In the genomic region with DNA sequence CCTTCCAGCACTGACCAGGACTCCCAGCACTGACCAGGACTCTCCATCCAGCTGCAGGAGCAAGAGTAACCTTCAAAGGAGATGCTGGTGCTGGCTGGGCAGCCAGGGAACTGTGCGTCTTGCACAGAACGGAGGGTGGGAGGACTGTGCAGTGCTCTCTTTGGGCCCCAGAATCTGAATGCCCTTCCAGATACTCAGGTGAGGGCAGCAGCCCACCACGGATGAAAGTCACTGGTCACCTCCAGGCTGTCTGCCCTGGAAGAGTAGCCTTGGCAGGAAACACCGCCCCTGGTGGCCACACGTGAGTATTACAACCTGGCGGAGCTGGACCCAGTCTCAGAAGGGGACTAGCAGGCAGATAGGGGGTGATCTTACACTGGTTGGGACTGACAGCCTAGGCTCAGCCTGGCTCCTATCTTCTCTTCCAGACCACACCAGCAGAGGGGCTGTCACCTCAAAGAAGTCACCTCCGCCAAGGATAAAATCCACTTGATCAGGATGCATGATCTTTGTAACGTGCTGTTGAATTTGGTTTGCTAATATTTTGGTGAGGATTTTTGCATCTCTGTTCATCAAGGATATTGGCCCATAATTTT, we compare ENCODE assay signal across 8 cellular contexts.
DNase-seq lines count a peak whose midpoint lies in the region; ATAC-seq and TF ChIP-seq lines count a peak whose summit lies in the region.

No MANE protein-coding gene starts in this region.

- in situ Hi-C loops in T47D (cut with HindIII; ENCODE audit: low pct_unique_long_range_greater_than_20kb, low sequenced_read_pairs), result no loop called here

- CTCF ChIA-PET in HEK293 (lab: Yijun Ruan, JAX), result interaction anchor here (0.6 to 3.0 kb wide), 43 partner anchors 9 to 1199 kb away, joined by 3 to 46 read pairs (median 3); no protein-coding TSS in a partner anchor

- no peaks in the 10 kb centered on the region; the same call in 1 of the 2 replicates for H3K4me1 ChIP-seq in HEK293 (ENCODE audit: control insufficient read depth, insufficient read depth, low read length)

- POLR2A ChIA-PET in HEK293 (lab: Yijun Ruan, JAX), result no interaction called here

- no peak for ATAC-seq in HG02610 (IDR thresholded peaks at IDR 0.05; ENCODE audit: unreplicated experiment)

- H3K36me3 ChIP-seq in HEK293 (ENCODE audit: control insufficient read depth in 2 of 2, insufficient read depth in 1 of 2, low read length in 2 of 2) (no peaks in the 10 kb centered on the region), WERI-Rb-1 (no peaks in the 10 kb centered on the region)

- DNase-seq in COLO829 (ENCODE audit: low spot score) (peak; percentile 78), NCI-H2196 (lab: John Stamatoyannopoulos, UW; ENCODE audit: unreplicated experiment) (peak; percentile 74), WERI-Rb-1 (peak; percentile 95), T47D (ENCODE audit: low read depth in 1 of 2, low spot score in 1 of 2) (peak; percentile 78 to 95), iris pigment epithelial cell (ENCODE audit: low read depth) (peak; percentile 56)
- peak; percentile 41 to 69 (median 62) for DNase-seq in stimulated activated CD4-positive, alpha-beta T cell treated with anti-CD3 and anti-CD28 coated beads, Interleukin-1b, Interleukin-23, amount 100 ng/mL, for 24 hours (ENCODE audit: low read depth in 4 of 4, low spot score in 1 of 4)

- H3K27ac ChIP-seq in HEK293 (ENCODE audit: extremely low read depth, low read depth, low read length), result no peak overlapping the region
- H3K27ac ChIP-seq in WERI-Rb-1, result no peak overlapping the region

- H3K4me3 ChIP-seq in HEK293 (ENCODE audit: low read depth, low read length) (no peak overlapping the region), WERI-Rb-1 (ENCODE audit: low read depth, low read length) (no peak overlapping the region)

- TF ChIP-seq CTCF in HEK293 (tag by site-specific recombination; IDR thresholded peaks at IDR 0.05) (peak; percentile 99), WERI-Rb-1 (IDR thresholded peaks at IDR 0.05; ENCODE audit: low read depth, low read length) (peak; percentile 96)

- H3K9me3 ChIP-seq in HEK293 (ENCODE audit: control insufficient read depth, insufficient read depth, low read depth, low read length), result no peaks in the 10 kb centered on the region
- peaks cover 6% of the 10 kb centered on the region for H3K9me3 ChIP-seq in WERI-Rb-1 (ENCODE audit: severe bottlenecking)

- no peaks in the 10 kb centered on the region for H3K27me3 ChIP-seq in WERI-Rb-1 (ENCODE audit: insufficient read depth, low read depth, severe bottlenecking)

TF ChIP-seq in HEK293, 187 proteins besides CTCF, POLR2A, EP300 and RAD21:
- TF ChIP-seq ZNF404 (tag by site-specific recombination; IDR thresholded peaks at IDR 0.05), result no peak
- no peak for TF ChIP-seq ZNF510 (tag by site-specific recombination; IDR thresholded peaks at IDR 0.05; ENCODE audit: insufficient replicate concordance)
- no peak for TF ChIP-seq OVOL3 (tag by site-specific recombination; IDR thresholded peaks at IDR 0.05)
- TF ChIP-seq, protein P1, sequence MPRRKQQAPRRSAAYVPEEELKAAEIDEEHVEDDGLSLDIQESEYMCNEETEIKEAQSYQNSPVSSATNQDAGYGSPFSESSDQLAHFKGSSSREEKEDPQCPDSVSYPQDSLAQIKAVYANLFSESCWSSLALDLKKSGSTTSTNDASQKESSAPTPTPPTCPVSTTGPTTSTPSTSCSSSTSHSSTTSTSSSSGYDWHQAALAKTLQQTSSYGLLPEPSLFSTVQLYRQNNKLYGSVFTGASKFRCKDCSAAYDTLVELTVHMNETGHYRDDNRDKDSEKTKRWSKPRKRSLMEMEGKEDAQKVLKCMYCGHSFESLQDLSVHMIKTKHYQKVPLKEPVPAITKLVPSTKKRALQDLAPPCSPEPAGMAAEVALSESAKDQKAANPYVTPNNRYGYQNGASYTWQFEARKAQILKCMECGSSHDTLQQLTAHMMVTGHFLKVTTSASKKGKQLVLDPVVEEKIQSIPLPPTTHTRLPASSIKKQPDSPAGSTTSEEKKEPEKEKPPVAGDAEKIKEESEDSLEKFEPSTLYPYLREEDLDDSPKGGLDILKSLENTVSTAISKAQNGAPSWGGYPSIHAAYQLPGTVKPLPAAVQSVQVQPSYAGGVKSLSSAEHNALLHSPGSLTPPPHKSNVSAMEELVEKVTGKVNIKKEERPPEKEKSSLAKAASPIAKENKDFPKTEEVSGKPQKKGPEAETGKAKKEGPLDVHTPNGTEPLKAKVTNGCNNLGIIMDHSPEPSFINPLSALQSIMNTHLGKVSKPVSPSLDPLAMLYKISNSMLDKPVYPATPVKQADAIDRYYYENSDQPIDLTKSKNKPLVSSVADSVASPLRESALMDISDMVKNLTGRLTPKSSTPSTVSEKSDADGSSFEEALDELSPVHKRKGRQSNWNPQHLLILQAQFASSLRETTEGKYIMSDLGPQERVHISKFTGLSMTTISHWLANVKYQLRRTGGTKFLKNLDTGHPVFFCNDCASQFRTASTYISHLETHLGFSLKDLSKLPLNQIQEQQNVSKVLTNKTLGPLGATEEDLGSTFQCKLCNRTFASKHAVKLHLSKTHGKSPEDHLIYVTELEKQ (tag by site-specific recombination; IDR thresholded peaks at IDR 0.05; ENCODE audit: borderline replicate concordance), result no peak
- TF ChIP-seq ZNF670 (tag by site-specific recombination; IDR thresholded peaks at IDR 0.05; ENCODE audit: low read depth), result no peak
- no peak for TF ChIP-seq MYNN (tag by site-specific recombination; IDR thresholded peaks at IDR 0.05; ENCODE audit: borderline replicate concordance)
- TF ChIP-seq ZBTB17 (tag by site-specific recombination; IDR thresholded peaks at IDR 0.05), result peak; percentile 53; the same call in 1 of the 2 replicates
- TF ChIP-seq ZNF600 (tag by site-specific recombination; IDR thresholded peaks at IDR 0.05), result peak; percentile 44; the same call in 1 of the 2 replicates
- TF ChIP-seq ZNF157 (tag by site-specific recombination; IDR thresholded peaks at IDR 0.05), result no peak
- TF ChIP-seq, protein P2, sequence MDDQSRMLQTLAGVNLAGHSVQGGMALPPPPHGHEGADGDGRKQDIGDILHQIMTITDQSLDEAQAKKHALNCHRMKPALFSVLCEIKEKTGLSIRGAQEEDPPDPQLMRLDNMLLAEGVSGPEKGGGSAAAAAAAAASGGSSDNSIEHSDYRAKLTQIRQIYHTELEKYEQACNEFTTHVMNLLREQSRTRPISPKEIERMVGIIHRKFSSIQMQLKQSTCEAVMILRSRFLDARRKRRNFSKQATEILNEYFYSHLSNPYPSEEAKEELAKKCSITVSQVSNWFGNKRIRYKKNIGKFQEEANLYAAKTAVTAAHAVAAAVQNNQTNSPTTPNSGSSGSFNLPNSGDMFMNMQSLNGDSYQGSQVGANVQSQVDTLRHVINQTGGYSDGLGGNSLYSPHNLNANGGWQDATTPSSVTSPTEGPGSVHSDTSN (CRISPR knock-in tag; IDR thresholded peaks at IDR 0.05), result no peak
- TF ChIP-seq ZNF169 (tag by site-specific recombination; IDR thresholded peaks at IDR 0.05), result no peak
- no peak for TF ChIP-seq ZNF391 (tag by site-specific recombination; IDR thresholded peaks at IDR 0.05; ENCODE audit: borderline replicate concordance, low read depth)
